8 cellular contexts compared by ENCODE assay signal in the genomic region with DNA sequence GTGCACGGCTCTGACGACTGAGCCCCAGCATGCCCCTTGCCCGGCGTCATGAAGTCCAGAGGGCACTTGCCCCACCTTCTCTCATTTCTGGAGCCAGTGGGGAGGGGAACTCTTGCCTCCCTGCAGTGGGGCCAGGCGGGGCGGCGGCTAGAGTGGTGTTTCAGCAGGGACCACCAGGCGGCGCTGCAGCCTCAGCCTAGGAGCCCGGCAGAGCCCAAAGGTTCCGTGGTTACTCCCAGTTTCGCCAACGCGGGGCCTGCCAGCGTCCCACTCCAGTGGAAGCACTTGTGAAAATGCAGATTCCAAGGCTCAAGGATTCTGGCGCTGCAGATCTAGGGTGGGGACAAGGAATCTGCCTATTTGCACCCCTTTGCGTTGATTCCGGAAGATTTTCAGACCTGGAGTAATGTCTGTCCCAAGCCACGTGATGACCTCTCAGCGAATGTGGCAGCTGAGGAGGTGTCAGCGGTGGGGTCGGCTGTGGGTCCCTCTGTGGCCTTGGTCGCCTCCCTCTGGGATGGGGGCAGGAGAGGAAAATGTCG. TPM values are rescaled to one million over a fixed set of nuclear protein-coding genes. Genes with fewer than 3 reads are reported as not detected.
DNase-seq lines count a peak whose midpoint lies in the region; ATAC-seq and TF ChIP-seq lines count a peak whose summit lies in the region.

No MANE protein-coding gene starts in this region.

- H3K27ac Mint-ChIP-seq in activated B cell treated with CpG ODN at 0.5 μM for 24 hours, result no peak overlapping the region
- H3K27ac Mint-ChIP-seq in chondrocyte (ENCODE audit: unreplicated experiment), result no peak overlapping the region

- H3K4me3 Mint-ChIP-seq in activated B cell treated with CpG ODN at 0.5 μM for 24 hours (peak overlapping the region; percentile 15), chondrocyte (ENCODE audit: unreplicated experiment) (peak overlapping the region; percentile 22)

- DNase-seq in AG20443 (ENCODE audit: low spot score) (peak; percentile 92), GM20000 (ENCODE audit: low spot score) (peak; percentile 59), NCI-H2029 treated with DMSO at 0.1 percent for 48 hours (lab: John Stamatoyannopoulos, UW) (peak; percentile 20), activated B cell treated with CpG ODN at 0.5 μM for 24 hours (peak; percentile 71), chondrocyte (ENCODE audit: low spot score) (peak; percentile 78), kidney glomerular epithelial cell (lab: John Stamatoyannopoulos, UW) (peak; percentile 9)
- peak; percentile 68 to 72 for DNase-seq in stimulated activated CD4-positive, alpha-beta T cell treated with anti-CD3 and anti-CD28 coated beads, Interleukin-2, amount 100 ng/mL, for 24 hours

- peaks cover 67% of the 10 kb centered on the region for H3K4me1 Mint-ChIP-seq in activated B cell treated with CpG ODN at 0.5 μM for 24 hours
- H3K4me1 Mint-ChIP-seq in chondrocyte (ENCODE audit: low read depth), result peaks cover 4% of the 10 kb centered on the region

- H3K27me3 Mint-ChIP-seq in activated B cell treated with CpG ODN at 0.5 μM for 24 hours, result no peaks in the 10 kb centered on the region
- H3K27me3 Mint-ChIP-seq in chondrocyte (ENCODE audit: low read depth), result peaks cover 4% of the 10 kb centered on the region

- CTCF ChIA-PET in activated B cell treated with CpG ODN at 0.5 μM for 24 hours (lab: Charles Lee), result interaction anchor here (0.7 to 16.7 kb wide), 11 partner anchors 9 to 290 kb away, joined by 3 to 398 read pairs (median 5); partner anchors contain the start of gene CD82

- intact Hi-C loops in activated B cell treated with CpG ODN at 0.5 μM for 24 hours (cut with micrococcal nuclease), result loop anchor here (1.0 to 10.0 kb wide), 6 partner anchors 64 to 506 kb away; no protein-coding TSS in a partner anchor

- POLR2A ChIA-PET in activated B cell treated with CpG ODN at 0.5 μM for 24 hours (lab: Charles Lee), result interaction anchor here (1.1 to 3.2 kb wide), 5 partner anchors 10 to 66 kb away, joined by 3 to 24 read pairs (median 8); no protein-coding TSS in a partner anchor

- H3K9me3 Mint-ChIP-seq in activated B cell treated with CpG ODN at 0.5 μM for 24 hours (no peaks in the 10 kb centered on the region), chondrocyte (ENCODE audit: low read depth) (no peaks in the 10 kb centered on the region)

- ATAC-seq in activated B cell treated with CpG ODN at 0.5 μM for 24 hours (ENCODE audit: low read depth) (peak; percentile 49), GM19324 (IDR thresholded peaks at IDR 0.05; ENCODE audit: low FRiP score, unreplicated experiment) (no peak)

- TF ChIP-seq CTCF in GM20000 (IDR thresholded peaks at IDR 0.05; ENCODE audit: extremely low read depth, missing control alignments) (peak; percentile 92), activated B cell treated with CpG ODN at 0.5 μM for 24 hours (IDR thresholded peaks at IDR 0.05) (peak; percentile 20), chondrocyte (IDR thresholded peaks at IDR 0.05) (peak; percentile 99)

- H3K36me3 Mint-ChIP-seq in activated B cell treated with CpG ODN at 0.5 μM for 24 hours (ENCODE audit: low read depth) (peaks cover 68% of the 10 kb centered on the region), chondrocyte (ENCODE audit: low read depth) (no peaks in the 10 kb centered on the region)

RNA-seq across cellular contexts. Expression of gene CD82, which starts 55.7 kb away (rescaled TPM):
- total RNA-seq in activated B cell treated with CpG ODN at 0.5 μM for 24 hours (728 and 770 TPM in 2 replicates), chondrocyte (14.4 to 46.6 TPM (median 17.0 TPM) in 3 replicates)

Comparison
In these comparisons a context has a peak if more than half of its experiments do, and no peak if none do; other contexts are left out.
1. DNase-seq: peak in every context shown above with its lines; median percentile 92 in AG20443; 78 in chondrocyte; 71 in activated B cell treated with CpG ODN at 0.5 μM for 24 hours; 70 in stimulated activated CD4-positive, alpha-beta T cell treated with anti-CD3 and anti-CD28 coated beads, Interleukin-2, amount 100 ng/mL, for 24 hours; 59 in GM20000; 20 in NCI-H2029 treated with DMSO at 0.1 percent for 48 hours; 9 in kidney glomerular epithelial cell.
2. CTCF ChIP-seq: peak in every context shown above with its lines; median percentile 99 in chondrocyte; 92 in GM20000; 20 in activated B cell treated with CpG ODN at 0.5 μM for 24 hours.
3. RNA of gene CD82, which starts 55.7 kb away (total RNA-seq): 728 to 770 TPM in activated B cell treated with CpG ODN at 0.5 μM for 24 hours; 14.4 to 46.6 TPM in chondrocyte; every median in the first group is over 10 times any median in the second.